ENCODE assay signal across 32 cellular contexts in genomic region chr10:43985941-43986340, GRCh38.
"Had no signal": no experiment of that assay in that cellular context is flagged by ENCODE, and none has a peak within 500 bp of the region (broad histone marks: within the 10 kb centered on the region; RNA-seq: fewer than 3 reads in every experiment).

No MANE protein-coding gene starts in this region.

- H3K27me3 ChIP-seq: brain microvascular endothelial cell, esophagus muscularis mucosa, gastroesophageal sphincter had no signal

- H3K36me3 Mint-ChIP-seq: activated naive CD4-positive, alpha-beta T cell treated with anti-CD3 and anti-CD28 coated beads, Interleukin-2, amount 10 ng/mL, durations not matched to agents 7 days and 5 days; activated naive CD4-positive, alpha-beta T cell treated with anti-CD3 and anti-CD28 coated beads, Interleukin-2, amount 50 U/mL, for 72 hours; activated naive CD8-positive, alpha-beta T cell treated with anti-CD3 and anti-CD28 coated beads, Interleukin-2, amount 10 ng/mL, durations not matched to agents 7 days and 5 days had no signal

- H3K9me3 Mint-ChIP-seq: activated CD8-positive, alpha-beta T cell treated with anti-CD3 and anti-CD28 coated beads for 36 hours; activated naive CD4-positive, alpha-beta T cell treated with anti-CD3 and anti-CD28 coated beads, Interleukin-2, amount 10 ng/mL, durations not matched to agents 7 days and 5 days; activated naive CD8-positive, alpha-beta T cell treated with anti-CD3 and anti-CD28 coated beads, Interleukin-2, amount 10 ng/mL, durations not matched to agents 7 days and 5 days; activated T-cell treated with anti-CD3 and anti-CD28 coated beads, Interleukin-2, amount 50 U/mL, for 24 hours; central memory CD8-positive, alpha-beta T cell; effector memory CD8-positive, alpha-beta T cell; T-helper 2 cell treated with Interferon-gamma antibody and Interleukin-4, amounts not matched to agents 5 μg/mL and 100 μg/mL, for 36 hours had no signal

- H3K27ac ChIP-seq: brain microvascular endothelial cell, esophagus muscularis mucosa, gastroesophageal sphincter, WERI-Rb-1 had no signal

- H3K4me1 Mint-ChIP-seq: activated B cell treated with CpG ODN at 0.5 μM for 24 hours; activated naive CD8-positive, alpha-beta T cell treated with anti-CD3 and anti-CD28 coated beads, Interleukin-2, amount 10 ng/mL, durations not matched to agents 7 days and 5 days; central memory CD8-positive, alpha-beta T cell had no signal

- H3K27ac Mint-ChIP-seq: activated B cell treated with CpG ODN at 0.5 μM for 24 hours; activated CD8-positive, alpha-beta T cell treated with anti-CD3 and anti-CD28 coated beads for 36 hours; activated naive CD4-positive, alpha-beta T cell treated with anti-CD3 and anti-CD28 coated beads, Interleukin-2, amount 10 ng/mL, durations not matched to agents 7 days and 5 days; activated naive CD4-positive, alpha-beta T cell treated with anti-CD3 and anti-CD28 coated beads, Interleukin-2, amount 50 U/mL, for 72 hours; activated naive CD8-positive, alpha-beta T cell treated with anti-CD3 and anti-CD28 coated beads, Interleukin-2, amount 10 ng/mL, durations not matched to agents 7 days and 5 days; activated T-cell treated with anti-CD3 and anti-CD28 coated beads, Interleukin-2, amount 50 U/mL, for 24 hours; activated T-cell treated with anti-CD3 and anti-CD28 coated beads, Interleukin-2, amount 50 U/mL, for 72 hours; effector memory CD8-positive, alpha-beta T cell; T-helper 17 cell; T-helper 2 cell treated with Interferon-gamma antibody and Interleukin-4, amounts not matched to agents 5 μg/mL and 100 μg/mL, for 36 hours had no signal

- H3K4me1 ChIP-seq: esophagus muscularis mucosa, gastroesophageal sphincter had no signal

- H3K36me3 ChIP-seq: brain microvascular endothelial cell, esophagus muscularis mucosa, gastroesophageal sphincter, WERI-Rb-1 had no signal

- H3K9me3 ChIP-seq: esophagus muscularis mucosa had no signal

- H3K27me3 Mint-ChIP-seq: activated B cell treated with CpG ODN at 0.5 μM for 24 hours; activated CD8-positive, alpha-beta T cell treated with anti-CD3 and anti-CD28 coated beads for 36 hours; activated naive CD4-positive, alpha-beta T cell treated with anti-CD3 and anti-CD28 coated beads, Interleukin-2, amount 10 ng/mL, durations not matched to agents 7 days and 5 days; activated naive CD8-positive, alpha-beta T cell treated with anti-CD3 and anti-CD28 coated beads, Interleukin-2, amount 10 ng/mL, durations not matched to agents 7 days and 5 days; activated T-cell treated with anti-CD3 and anti-CD28 coated beads, Interleukin-2, amount 50 U/mL, for 24 hours; T-helper 17 cell had no signal

- H3K4me3 Mint-ChIP-seq: activated B cell treated with CpG ODN at 0.5 μM for 24 hours; activated CD8-positive, alpha-beta T cell treated with anti-CD3 and anti-CD28 coated beads for 36 hours; activated naive CD4-positive, alpha-beta T cell treated with anti-CD3 and anti-CD28 coated beads, Interleukin-2, amount 10 ng/mL, durations not matched to agents 7 days and 5 days; activated naive CD8-positive, alpha-beta T cell treated with anti-CD3 and anti-CD28 coated beads, Interleukin-2, amount 10 ng/mL, durations not matched to agents 7 days and 5 days; activated T-cell treated with anti-CD3 and anti-CD28 coated beads, Interleukin-2, amount 50 U/mL, for 24 hours; activated T-cell treated with anti-CD3 and anti-CD28 coated beads, Interleukin-2, amount 50 U/mL, for 72 hours; central memory CD8-positive, alpha-beta T cell; effector memory CD8-positive, alpha-beta T cell; T-helper 17 cell; T-helper 2 cell treated with Interferon-gamma antibody and Interleukin-4, amounts not matched to agents 5 μg/mL and 100 μg/mL, for 36 hours had no signal

- FAIRE-seq: astrocyte, bronchial epithelial cell had no signal

- DNase-seq: activated B cell treated with CpG ODN at 0.5 μM for 24 hours; activated CD4-positive, alpha-beta T cell treated with anti-CD3 and anti-CD28 coated beads for 48 hours; activated CD4-positive, alpha-beta T cell treated with anti-CD3 and anti-CD28 coated beads, Interleukin-2, amount 50 U/mL, for 1 hour; activated CD4-positive, alpha-beta T cell treated with anti-CD3 and anti-CD28 coated beads, Interleukin-2, amount 50 U/mL, for 48 hours; activated CD8-positive, alpha-beta memory T cell treated with anti-CD3 and anti-CD28 coated beads, Interleukin-2, amount 50 U/mL, for 48 hours; activated CD8-positive, alpha-beta T cell treated with anti-CD3 and anti-CD28 coated beads for 36 hours; activated gamma-delta T cell; activated naive CD4-positive, alpha-beta T cell; activated naive CD4-positive, alpha-beta T cell treated with anti-CD3 and anti-CD28 coated beads, Interleukin-2, amount 10 ng/mL, durations not matched to agents 7 days and 5 days; activated naive CD8-positive, alpha-beta T cell treated with anti-CD3 and anti-CD28 coated beads, Interleukin-2, amount 10 ng/mL, durations not matched to agents 7 days and 5 days; activated T-cell treated with anti-CD3 and anti-CD28 coated beads for 4 hours; activated T-cell treated with anti-CD3 and anti-CD28 coated beads, Interleukin-2, amount 50 U/mL, for 24 hours; activated T-cell treated with anti-CD3 and anti-CD28 coated beads, Interleukin-2, amount 50 U/mL, for 72 hours; brain microvascular endothelial cell; cortex of kidney; dermis blood vessel endothelial cell; effector CD4-positive, alpha-beta T cell; effector memory CD8-positive, alpha-beta T cell; erythroblast; foreskin melanocyte; T-helper 1 cell; T-helper 17 cell; T1000; WERI-Rb-1 had no signal

- ATAC-seq: activated CD4-positive, CD25-positive, alpha-beta regulatory T cell treated with anti-CD3 and anti-CD28 coated beads, Interleukin-2, amount 50 U/mL, for 24 hours; activated CD8-positive, alpha-beta T cell treated with anti-CD3 and anti-CD28 coated beads for 36 hours; activated naive CD4-positive, alpha-beta T cell treated with anti-CD3 and anti-CD28 coated beads, Interleukin-2, amount 50 U/mL, for 72 hours; activated T-cell treated with anti-CD3 and anti-CD28 coated beads, Interleukin-2, amount 50 U/mL, for 72 hours; effector memory CD8-positive, alpha-beta T cell; gastroesophageal sphincter; T-helper 17 cell had no signal

- H3K4me3 ChIP-seq: esophagus muscularis mucosa, gastroesophageal sphincter had no signal
